Comparison of ENCODE assay signal across 1 cellular context in the genomic region with DNA sequence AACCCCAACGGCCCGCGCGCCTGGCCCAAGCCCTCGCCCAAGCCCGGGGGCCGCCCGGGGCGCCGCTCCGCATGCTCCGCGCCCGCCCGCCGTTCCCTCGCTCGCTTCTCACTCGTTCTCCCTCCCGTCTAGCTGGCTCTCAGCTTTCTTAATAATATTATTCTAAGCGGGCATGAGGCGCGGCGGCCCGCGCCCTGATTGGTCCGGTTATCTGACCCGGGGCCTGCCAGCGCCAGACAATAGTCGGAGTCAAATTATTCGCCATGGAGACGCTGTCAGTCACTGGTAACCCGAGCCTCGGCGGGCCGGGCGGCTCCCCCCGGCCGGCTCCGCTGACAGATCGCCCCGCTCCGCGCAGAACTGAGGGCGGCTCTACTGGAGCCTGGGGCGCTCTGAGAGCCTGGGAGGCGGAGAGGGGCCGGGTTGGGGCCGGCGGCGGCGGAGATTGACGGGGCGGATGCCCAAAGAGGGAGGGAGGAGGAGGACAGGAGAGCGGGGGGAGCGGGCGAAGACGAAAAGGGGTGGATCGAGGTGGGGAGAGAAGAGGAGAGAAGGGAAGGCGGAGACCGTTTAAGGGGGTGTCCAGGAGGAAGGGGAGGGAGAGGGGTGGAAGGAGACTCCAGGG.
A peak's percentile ranks its signal among the peaks of the same experiment; 100 is the strongest.
TF ChIP-seq lines count a peak whose summit lies in the region.

A gene (minus strand): TSS at position 150 of the 625 bp plus-strand sequence. CDS start 342 bp downstream, outside the sequence.

TF ChIP-seq in HEK293, 187 proteins besides CTCF, POLR2A, EP300 and RAD21 (continued from another document and continues in another):
- TF ChIP-seq, protein P1, sequence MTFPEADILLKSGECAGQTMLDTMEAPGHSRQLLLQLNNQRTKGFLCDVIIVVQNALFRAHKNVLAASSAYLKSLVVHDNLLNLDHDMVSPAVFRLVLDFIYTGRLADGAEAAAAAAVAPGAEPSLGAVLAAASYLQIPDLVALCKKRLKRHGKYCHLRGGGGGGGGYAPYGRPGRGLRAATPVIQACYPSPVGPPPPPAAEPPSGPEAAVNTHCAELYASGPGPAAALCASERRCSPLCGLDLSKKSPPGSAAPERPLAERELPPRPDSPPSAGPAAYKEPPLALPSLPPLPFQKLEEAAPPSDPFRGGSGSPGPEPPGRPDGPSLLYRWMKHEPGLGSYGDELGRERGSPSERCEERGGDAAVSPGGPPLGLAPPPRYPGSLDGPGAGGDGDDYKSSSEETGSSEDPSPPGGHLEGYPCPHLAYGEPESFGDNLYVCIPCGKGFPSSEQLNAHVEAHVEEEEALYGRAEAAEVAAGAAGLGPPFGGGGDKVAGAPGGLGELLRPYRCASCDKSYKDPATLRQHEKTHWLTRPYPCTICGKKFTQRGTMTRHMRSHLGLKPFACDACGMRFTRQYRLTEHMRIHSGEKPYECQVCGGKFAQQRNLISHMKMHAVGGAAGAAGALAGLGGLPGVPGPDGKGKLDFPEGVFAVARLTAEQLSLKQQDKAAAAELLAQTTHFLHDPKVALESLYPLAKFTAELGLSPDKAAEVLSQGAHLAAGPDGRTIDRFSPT (tag by site-specific recombination; IDR thresholded peaks at IDR 0.05), result peak; percentile 47; the same call in 1 of the 2 replicates
- TF ChIP-seq BCL11A (tag by site-specific recombination; IDR thresholded peaks at IDR 0.05; ENCODE audit: low read depth) (0 out of 2 replicates have a peak, but pooled peaks have one; percentile 50), ZBTB20 (tag by site-specific recombination; IDR thresholded peaks at IDR 0.05) (peak; percentile 66; the same call in 1 of the 2 replicates), MYNN (tag by site-specific recombination; IDR thresholded peaks at IDR 0.05; ENCODE audit: borderline replicate concordance) (no peak), IKZF3 (tag by site-specific recombination; IDR thresholded peaks at IDR 0.05) (no peak), ZBTB48 (tag by site-specific recombination; IDR thresholded peaks at IDR 0.05) (peak; percentile 67), ZNF132 (tag by site-specific recombination; IDR thresholded peaks at IDR 0.05; ENCODE audit: borderline replicate concordance) (no peak), ZNF600 (tag by site-specific recombination; IDR thresholded peaks at IDR 0.05) (peak; percentile 64), ZSCAN16 (tag by site-specific recombination; IDR thresholded peaks at IDR 0.05) (no peak), ZNF777 (tag by site-specific recombination; IDR thresholded peaks at IDR 0.05; ENCODE audit: borderline replicate concordance) (no peak), ZNF621 (tag by site-specific recombination; IDR thresholded peaks at IDR 0.05) (no peak), YY1 (tag by site-specific recombination; IDR thresholded peaks at IDR 0.05) (no peak), KLF1 (tag by site-specific recombination; IDR thresholded peaks at IDR 0.05) (peak; percentile 87), ZNF501 (tag by site-specific recombination; IDR thresholded peaks at IDR 0.05) (0 out of 2 replicates have a peak, but pooled peaks have one; percentile 29), OSR2 (tag by site-specific recombination; IDR thresholded peaks at IDR 0.05) (no peak), SP7 (tag by site-specific recombination; IDR thresholded peaks at IDR 0.05) (peak; percentile 68; the same call in 1 of the 2 replicates), ZNF555 (tag by site-specific recombination; conservative IDR thresholded peaks at IDR 0.05) (no peak), WT1 (tag by site-specific recombination; IDR thresholded peaks at IDR 0.05) (peak; percentile 86), ZNF596 (tag by site-specific recombination; IDR thresholded peaks at IDR 0.05) (peak; percentile 75; the same call in 1 of the 2 replicates), HOXD13 (CRISPR knock-in tag; IDR thresholded peaks at IDR 0.05; ENCODE audit: borderline replicate concordance) (no peak), ZNF223 (tag by site-specific recombination; IDR thresholded peaks at IDR 0.05) (no peak), ZFP69B (tag by site-specific recombination; IDR thresholded peaks at IDR 0.05) (no peak), ZXDB (tag by site-specific recombination; IDR thresholded peaks at IDR 0.05) (peak; percentile 73), KLF16 (tag by site-specific recombination; IDR thresholded peaks at IDR 0.05) (peak; percentile 74), ZNF138 (tag by site-specific recombination; IDR thresholded peaks at IDR 0.05; ENCODE audit: borderline replicate concordance) (no peak), SP2 (tag by site-specific recombination; IDR thresholded peaks at IDR 0.05) (peak; percentile 92), ZEB2 (tag by site-specific recombination; IDR thresholded peaks at IDR 0.05) (peak; percentile 90), ZNF341 (tag by site-specific recombination; IDR thresholded peaks at IDR 0.05; ENCODE audit: low read depth) (peak; percentile 81)
- TF ChIP-seq, protein P2, sequence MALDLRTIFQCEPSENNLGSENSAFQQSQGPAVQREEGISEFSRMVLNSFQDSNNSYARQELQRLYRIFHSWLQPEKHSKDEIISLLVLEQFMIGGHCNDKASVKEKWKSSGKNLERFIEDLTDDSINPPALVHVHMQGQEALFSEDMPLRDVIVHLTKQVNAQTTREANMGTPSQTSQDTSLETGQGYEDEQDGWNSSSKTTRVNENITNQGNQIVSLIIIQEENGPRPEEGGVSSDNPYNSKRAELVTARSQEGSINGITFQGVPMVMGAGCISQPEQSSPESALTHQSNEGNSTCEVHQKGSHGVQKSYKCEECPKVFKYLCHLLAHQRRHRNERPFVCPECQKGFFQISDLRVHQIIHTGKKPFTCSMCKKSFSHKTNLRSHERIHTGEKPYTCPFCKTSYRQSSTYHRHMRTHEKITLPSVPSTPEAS (tag by site-specific recombination; IDR thresholded peaks at IDR 0.05), result no peak
- TF ChIP-seq, protein P3, sequence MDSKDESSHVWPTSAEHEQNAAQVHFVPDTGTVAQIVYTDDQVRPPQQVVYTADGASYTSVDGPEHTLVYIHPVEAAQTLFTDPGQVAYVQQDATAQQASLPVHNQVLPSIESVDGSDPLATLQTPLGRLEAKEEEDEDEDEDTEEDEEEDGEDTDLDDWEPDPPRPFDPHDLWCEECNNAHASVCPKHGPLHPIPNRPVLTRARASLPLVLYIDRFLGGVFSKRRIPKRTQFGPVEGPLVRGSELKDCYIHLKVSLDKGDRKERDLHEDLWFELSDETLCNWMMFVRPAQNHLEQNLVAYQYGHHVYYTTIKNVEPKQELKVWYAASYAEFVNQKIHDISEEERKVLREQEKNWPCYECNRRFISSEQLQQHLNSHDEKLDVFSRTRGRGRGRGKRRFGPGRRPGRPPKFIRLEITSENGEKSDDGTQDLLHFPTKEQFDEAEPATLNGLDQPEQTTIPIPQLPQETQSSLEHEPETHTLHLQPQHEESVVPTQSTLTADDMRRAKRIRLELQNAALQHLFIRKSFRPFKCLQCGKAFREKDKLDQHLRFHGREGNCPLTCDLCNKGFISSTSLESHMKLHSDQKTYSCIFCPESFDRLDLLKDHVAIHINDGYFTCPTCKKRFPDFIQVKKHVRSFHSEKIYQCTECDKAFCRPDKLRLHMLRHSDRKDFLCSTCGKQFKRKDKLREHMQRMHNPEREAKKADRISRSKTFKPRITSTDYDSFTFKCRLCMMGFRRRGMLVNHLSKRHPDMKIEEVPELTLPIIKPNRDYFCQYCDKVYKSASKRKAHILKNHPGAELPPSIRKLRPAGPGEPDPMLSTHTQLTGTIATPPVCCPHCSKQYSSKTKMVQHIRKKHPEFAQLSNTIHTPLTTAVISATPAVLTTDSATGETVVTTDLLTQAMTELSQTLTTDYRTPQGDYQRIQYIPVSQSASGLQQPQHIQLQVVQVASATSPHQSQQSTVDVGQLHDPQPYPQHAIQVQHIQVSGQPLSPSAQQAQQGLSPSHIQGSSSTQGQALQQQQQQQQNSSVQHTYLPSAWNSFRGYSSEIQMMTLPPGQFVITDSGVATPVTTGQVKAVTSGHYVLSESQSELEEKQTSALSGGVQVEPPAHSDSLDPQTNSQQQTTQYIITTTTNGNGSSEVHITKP (tag by site-specific recombination; IDR thresholded peaks at IDR 0.05), result peak; percentile 99
- TF ChIP-seq, protein P4, sequence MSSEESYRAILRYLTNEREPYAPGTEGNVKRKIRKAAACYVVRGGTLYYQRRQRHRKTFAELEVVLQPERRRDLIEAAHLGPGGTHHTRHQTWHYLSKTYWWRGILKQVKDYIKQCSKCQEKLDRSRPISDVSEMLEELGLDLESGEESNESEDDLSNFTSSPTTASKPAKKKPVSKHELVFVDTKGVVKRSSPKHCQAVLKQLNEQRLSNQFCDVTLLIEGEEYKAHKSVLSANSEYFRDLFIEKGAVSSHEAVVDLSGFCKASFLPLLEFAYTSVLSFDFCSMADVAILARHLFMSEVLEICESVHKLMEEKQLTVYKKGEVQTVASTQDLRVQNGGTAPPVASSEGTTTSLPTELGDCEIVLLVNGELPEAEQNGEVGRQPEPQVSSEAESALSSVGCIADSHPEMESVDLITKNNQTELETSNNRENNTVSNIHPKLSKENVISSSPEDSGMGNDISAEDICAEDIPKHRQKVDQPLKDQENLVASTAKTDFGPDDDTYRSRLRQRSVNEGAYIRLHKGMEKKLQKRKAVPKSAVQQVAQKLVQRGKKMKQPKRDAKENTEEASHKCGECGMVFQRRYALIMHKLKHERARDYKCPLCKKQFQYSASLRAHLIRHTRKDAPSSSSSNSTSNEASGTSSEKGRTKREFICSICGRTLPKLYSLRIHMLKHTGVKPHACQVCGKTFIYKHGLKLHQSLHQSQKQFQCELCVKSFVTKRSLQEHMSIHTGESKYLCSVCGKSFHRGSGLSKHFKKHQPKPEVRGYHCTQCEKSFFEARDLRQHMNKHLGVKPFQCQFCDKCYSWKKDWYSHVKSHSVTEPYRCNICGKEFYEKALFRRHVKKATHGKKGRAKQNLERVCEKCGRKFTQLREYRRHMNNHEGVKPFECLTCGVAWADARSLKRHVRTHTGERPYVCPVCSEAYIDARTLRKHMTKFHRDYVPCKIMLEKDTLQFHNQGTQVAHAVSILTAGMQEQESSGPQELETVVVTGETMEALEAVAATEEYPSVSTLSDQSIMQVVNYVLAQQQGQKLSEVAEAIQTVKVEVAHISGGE (tag by site-specific recombination; conservative IDR thresholded peaks at IDR 0.05; ENCODE audit: low read depth), result peak; percentile 44; the same call in 1 of the 2 replicates
- TF ChIP-seq, protein P5, sequence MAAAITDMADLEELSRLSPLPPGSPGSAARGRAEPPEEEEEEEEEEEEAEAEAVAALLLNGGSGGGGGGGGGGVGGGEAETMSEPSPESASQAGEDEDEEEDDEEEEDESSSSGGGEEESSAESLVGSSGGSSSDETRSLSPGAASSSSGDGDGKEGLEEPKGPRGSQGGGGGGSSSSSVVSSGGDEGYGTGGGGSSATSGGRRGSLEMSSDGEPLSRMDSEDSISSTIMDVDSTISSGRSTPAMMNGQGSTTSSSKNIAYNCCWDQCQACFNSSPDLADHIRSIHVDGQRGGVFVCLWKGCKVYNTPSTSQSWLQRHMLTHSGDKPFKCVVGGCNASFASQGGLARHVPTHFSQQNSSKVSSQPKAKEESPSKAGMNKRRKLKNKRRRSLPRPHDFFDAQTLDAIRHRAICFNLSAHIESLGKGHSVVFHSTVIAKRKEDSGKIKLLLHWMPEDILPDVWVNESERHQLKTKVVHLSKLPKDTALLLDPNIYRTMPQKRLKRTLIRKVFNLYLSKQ (tag by site-specific recombination; IDR thresholded peaks at IDR 0.05; ENCODE audit: borderline replicate concordance), result no peak
- TF ChIP-seq, protein P6, sequence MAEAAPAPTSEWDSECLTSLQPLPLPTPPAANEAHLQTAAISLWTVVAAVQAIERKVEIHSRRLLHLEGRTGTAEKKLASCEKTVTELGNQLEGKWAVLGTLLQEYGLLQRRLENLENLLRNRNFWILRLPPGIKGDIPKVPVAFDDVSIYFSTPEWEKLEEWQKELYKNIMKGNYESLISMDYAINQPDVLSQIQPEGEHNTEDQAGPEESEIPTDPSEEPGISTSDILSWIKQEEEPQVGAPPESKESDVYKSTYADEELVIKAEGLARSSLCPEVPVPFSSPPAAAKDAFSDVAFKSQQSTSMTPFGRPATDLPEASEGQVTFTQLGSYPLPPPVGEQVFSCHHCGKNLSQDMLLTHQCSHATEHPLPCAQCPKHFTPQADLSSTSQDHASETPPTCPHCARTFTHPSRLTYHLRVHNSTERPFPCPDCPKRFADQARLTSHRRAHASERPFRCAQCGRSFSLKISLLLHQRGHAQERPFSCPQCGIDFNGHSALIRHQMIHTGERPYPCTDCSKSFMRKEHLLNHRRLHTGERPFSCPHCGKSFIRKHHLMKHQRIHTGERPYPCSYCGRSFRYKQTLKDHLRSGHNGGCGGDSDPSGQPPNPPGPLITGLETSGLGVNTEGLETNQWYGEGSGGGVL (tag by site-specific recombination; IDR thresholded peaks at IDR 0.05), result peak; percentile 98
- TF ChIP-seq, protein P7, sequence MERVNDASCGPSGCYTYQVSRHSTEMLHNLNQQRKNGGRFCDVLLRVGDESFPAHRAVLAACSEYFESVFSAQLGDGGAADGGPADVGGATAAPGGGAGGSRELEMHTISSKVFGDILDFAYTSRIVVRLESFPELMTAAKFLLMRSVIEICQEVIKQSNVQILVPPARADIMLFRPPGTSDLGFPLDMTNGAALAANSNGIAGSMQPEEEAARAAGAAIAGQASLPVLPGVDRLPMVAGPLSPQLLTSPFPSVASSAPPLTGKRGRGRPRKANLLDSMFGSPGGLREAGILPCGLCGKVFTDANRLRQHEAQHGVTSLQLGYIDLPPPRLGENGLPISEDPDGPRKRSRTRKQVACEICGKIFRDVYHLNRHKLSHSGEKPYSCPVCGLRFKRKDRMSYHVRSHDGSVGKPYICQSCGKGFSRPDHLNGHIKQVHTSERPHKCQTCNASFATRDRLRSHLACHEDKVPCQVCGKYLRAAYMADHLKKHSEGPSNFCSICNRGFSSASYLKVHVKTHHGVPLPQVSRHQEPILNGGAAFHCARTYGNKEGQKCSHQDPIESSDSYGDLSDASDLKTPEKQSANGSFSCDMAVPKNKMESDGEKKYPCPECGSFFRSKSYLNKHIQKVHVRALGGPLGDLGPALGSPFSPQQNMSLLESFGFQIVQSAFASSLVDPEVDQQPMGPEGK (tag by site-specific recombination; IDR thresholded peaks at IDR 0.05), result peak; percentile 99
- TF ChIP-seq, protein P8, sequence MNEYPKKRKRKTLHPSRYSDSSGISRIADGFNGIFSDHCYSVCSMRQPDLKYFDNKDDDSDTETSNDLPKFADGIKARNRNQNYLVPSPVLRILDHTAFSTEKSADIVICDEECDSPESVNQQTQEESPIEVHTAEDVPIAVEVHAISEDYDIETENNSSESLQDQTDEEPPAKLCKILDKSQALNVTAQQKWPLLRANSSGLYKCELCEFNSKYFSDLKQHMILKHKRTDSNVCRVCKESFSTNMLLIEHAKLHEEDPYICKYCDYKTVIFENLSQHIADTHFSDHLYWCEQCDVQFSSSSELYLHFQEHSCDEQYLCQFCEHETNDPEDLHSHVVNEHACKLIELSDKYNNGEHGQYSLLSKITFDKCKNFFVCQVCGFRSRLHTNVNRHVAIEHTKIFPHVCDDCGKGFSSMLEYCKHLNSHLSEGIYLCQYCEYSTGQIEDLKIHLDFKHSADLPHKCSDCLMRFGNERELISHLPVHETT (tag by site-specific recombination; IDR thresholded peaks at IDR 0.05), result peak; percentile 55; the same call in 1 of the 2 replicates
- TF ChIP-seq, protein P9, sequence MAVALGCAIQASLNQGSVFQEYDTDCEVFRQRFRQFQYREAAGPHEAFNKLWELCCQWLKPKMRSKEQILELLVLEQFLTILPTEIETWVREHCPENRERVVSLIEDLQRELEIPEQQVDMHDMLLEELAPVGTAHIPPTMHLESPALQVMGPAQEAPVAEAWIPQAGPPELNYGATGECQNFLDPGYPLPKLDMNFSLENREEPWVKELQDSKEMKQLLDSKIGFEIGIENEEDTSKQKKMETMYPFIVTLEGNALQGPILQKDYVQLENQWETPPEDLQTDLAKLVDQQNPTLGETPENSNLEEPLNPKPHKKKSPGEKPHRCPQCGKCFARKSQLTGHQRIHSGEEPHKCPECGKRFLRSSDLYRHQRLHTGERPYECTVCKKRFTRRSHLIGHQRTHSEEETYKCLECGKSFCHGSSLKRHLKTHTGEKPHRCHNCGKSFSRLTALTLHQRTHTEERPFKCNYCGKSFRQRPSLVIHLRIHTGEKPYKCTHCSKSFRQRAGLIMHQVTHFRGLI (tag by site-specific recombination; IDR thresholded peaks at IDR 0.05), result no peak
